In the genomic region with DNA sequence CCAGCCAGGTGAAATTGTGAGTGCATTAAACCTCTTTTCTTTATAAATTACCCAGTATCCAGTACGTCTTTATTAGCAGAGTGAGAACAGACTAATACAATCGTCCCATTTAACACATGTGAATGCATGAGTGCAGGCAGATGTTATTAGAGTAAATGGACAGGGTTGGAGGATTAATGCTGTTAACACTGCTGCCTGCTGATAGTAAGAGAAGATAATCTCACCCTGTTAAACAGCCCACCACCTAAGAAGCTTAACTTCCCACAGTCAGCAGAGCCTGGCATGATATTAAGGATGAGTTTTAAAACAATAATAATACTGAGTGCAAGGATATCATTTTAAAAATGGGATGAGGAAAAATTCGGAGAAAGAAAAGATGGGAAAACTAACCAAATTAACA, we compare ENCODE assay signal across 22 cellular contexts.
A peak's percentile ranks its signal among the peaks of the same experiment; 100 is the strongest.
DNase-seq lines count a peak whose midpoint lies in the region; FAIRE-seq and TF ChIP-seq lines count a peak whose summit lies in the region.
"Had no signal": no experiment of that assay in that cellular context is flagged by ENCODE, and none has a peak within 500 bp of the region (broad histone marks: within the 10 kb centered on the region; RNA-seq: fewer than 3 reads in every experiment).

No MANE protein-coding gene starts in this region.

- intact Hi-C loops in kidney (cut with DNase I) = no loop called here

- no peaks in the 10 kb centered on the region for H3K9me3 ChIP-seq in WERI-Rb-1 (ENCODE audit: severe bottlenecking)
- no peaks in the 10 kb centered on the region for H3K9me3 ChIP-seq in kidney (ENCODE audit: control insufficient read depth in 1 of 2, low read length in 2 of 2)
- H3K9me3 ChIP-seq: BLaER1, Caco-2 had no signal

- TF ChIP-seq CTCF in WERI-Rb-1 (IDR thresholded peaks at IDR 0.05; ENCODE audit: low read depth, low read length) (no peak), kidney (IDR thresholded peaks at IDR 0.05; ENCODE audit: borderline replicate concordance, extremely low read depth, insufficient read depth) (no peak)

- DNase-seq in NCI-H524 (lab: John Stamatoyannopoulos, UW) (peak; percentile 13 to 50), NCI-H524 treated with DMSO at 0.1 percent for 48 hours (lab: John Stamatoyannopoulos, UW) (no peak), NCI-H82 (lab: John Stamatoyannopoulos, UW) (peak; percentile 94), WERI-Rb-1 (peak; percentile 38), kidney tubule cell (ENCODE audit: low spot score) (no peak), DMS79 (lab: John Stamatoyannopoulos, UW) (no peak), NCI-H187 (lab: John Stamatoyannopoulos, UW) (no peak), kidney (no peak)
- DNase-seq: Caco-2; CD4-positive, CD25-positive, alpha-beta regulatory T cell; CD8-positive, alpha-beta T cell; DMS53; DND-41; GM23248; H9 had no signal

- no peaks in the 10 kb centered on the region for H3K36me3 ChIP-seq in WERI-Rb-1
- no peaks in the 10 kb centered on the region for H3K36me3 ChIP-seq in kidney (ENCODE audit: control insufficient read depth in 1 of 2, insufficient read depth in 2 of 2, low read length in 2 of 2)
- H3K36me3 ChIP-seq: BLaER1 had no signal

- H3K4me1 ChIP-seq in kidney (ENCODE audit: control insufficient read depth in 1 of 2, insufficient read depth in 1 of 2, low read depth in 1 of 2, low read length in 2 of 2) = no peaks in the 10 kb centered on the region
- H3K4me1 ChIP-seq: BLaER1, Caco-2 had no signal

- H3K27me3 ChIP-seq in WERI-Rb-1 (ENCODE audit: insufficient read depth, low read depth, severe bottlenecking) = no peaks in the 10 kb centered on the region
- H3K27me3 ChIP-seq: BLaER1 had no signal

- no peak overlapping the region for H3K9ac ChIP-seq in kidney (ENCODE audit: low read length in 2 of 2)
- H3K9ac ChIP-seq: BLaER1, GM23248 had no signal

- no peak for FAIRE-seq in kidney (lab: Jason Lieb, UNC)
- FAIRE-seq: A204.1, G401.6, GM12892, GM19239 had no signal

- H3K4me3 ChIP-seq in WERI-Rb-1 (ENCODE audit: low read depth, low read length) = no peak overlapping the region
- no peak overlapping the region for H3K4me3 ChIP-seq in kidney (ENCODE audit: low read length in 2 of 2)
- H3K4me3 ChIP-seq: BLaER1, GM23248 had no signal

- H3K27ac ChIP-seq in WERI-Rb-1 (peak overlapping the region; percentile 10), kidney (ENCODE audit: low read depth in 2 of 2, low read length in 2 of 2) (no peak overlapping the region)
- H3K27ac ChIP-seq: 22Rv1, BLaER1, C4-2B, GM23248 had no signal

Comparison
In these comparisons a context has a peak if more than half of its experiments do, and no peak if none do; other contexts are left out.
1. DNase-seq: peak in NCI-H524 (2 of 2), NCI-H82 (single experiment) and WERI-Rb-1 (single experiment); none in NCI-H524 treated with DMSO at 0.1 percent for 48 hours (single experiment), kidney tubule cell (single experiment), DMS79 (single experiment), NCI-H187 (0 of 2) and kidney (single experiment).